Comparison of ENCODE assay signal across 1 cellular context in genomic region chr3:98259707-98260106, GRCh38.
TF ChIP-seq lines count a peak whose summit lies in the region.

No MANE protein-coding gene starts in this region.

TF ChIP-seq in GM12878, 131 proteins besides CTCF, POLR2A, EP300 and RAD21 (continued from another document):
- no peak for TF ChIP-seq PRDM15 (CRISPR knock-in tag; IDR thresholded peaks at IDR 0.05)
- no peak for TF ChIP-seq EED (IDR thresholded peaks at IDR 0.05; ENCODE audit: low read depth)
